In the genomic region with DNA sequence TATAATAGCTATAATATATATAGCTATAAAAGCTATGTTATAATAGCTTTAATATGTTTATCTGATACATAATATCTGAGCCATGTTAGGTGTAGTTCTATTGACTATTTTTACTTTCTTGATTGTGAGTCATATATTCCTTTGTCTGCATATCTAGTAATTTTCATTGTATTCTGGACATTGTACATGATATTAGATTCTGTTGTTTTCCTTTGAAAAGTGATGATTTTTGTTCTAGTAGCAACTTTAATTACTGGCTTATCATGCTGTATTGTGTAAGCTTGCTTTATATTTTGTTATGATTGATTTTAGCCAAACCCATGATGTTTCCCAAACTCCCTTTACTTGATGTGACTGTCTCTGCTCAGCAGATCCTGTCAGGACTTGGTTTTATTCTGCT, we compare ENCODE assay signal across 7 cellular contexts.
"Had no signal": no experiment of that assay in that cellular context is flagged by ENCODE, and none has a peak within 500 bp of the region (broad histone marks: within the 10 kb centered on the region; RNA-seq: fewer than 3 reads in every experiment).

No MANE protein-coding gene starts in this region.

- ATAC-seq: HepG2 had no signal

- H3K27ac ChIP-seq: HL-60, KMS-11 had no signal

- H3K9ac ChIP-seq: KMS-11 had no signal

- DNase-seq: IMR-90, KBM-7, KG1 had no signal

- H3K4me2 ChIP-seq: KMS-11 had no signal

- FAIRE-seq: HepG2, HTR-8/SVneo had no signal
